1 cellular context compared by ENCODE assay signal in genomic region chr2:240820014-240820606, GRCh38.
TF ChIP-seq lines count a peak whose summit lies in the region.

TSS of gene KIF1A (minus strand) at chr2:240820219. CDS start at chr2:240797752, 22,467 bp downstream.

TF ChIP-seq in IMR-90, 13 proteins besides CTCF, POLR2A, EP300 and RAD21 (continued from another document):
- TF ChIP-seq ELK1 (IDR thresholded peaks at IDR 0.05; ENCODE audit: borderline replicate concordance, low read depth, low read length), result no peak
- no peak for TF ChIP-seq MXI1 (IDR thresholded peaks at IDR 0.05; ENCODE audit: borderline replicate concordance, low read depth, low read length)
- no peak for TF ChIP-seq SMC3 (IDR thresholded peaks at IDR 0.05; ENCODE audit: low read depth, low read length)
- no peak for TF ChIP-seq CEBPB (IDR thresholded peaks at IDR 0.05; ENCODE audit: low read depth, low read length)
- no peak for TF ChIP-seq MAZ (IDR thresholded peaks at IDR 0.05; ENCODE audit: borderline replicate concordance, low read depth, low read length)
- TF ChIP-seq RFX5 (IDR thresholded peaks at IDR 0.05; ENCODE audit: low read depth, low read length), result no peak
- TF ChIP-seq USF2 (IDR thresholded peaks at IDR 0.05; ENCODE audit: low read depth, low read length), result no peak
- no peak for TF ChIP-seq BHLHE40 (IDR thresholded peaks at IDR 0.05; ENCODE audit: low read depth, low read length)
- TF ChIP-seq MAFK (IDR thresholded peaks at IDR 0.05; ENCODE audit: low read depth, low read length), result no peak
- TF ChIP-seq FOS (IDR thresholded peaks at IDR 0.05; ENCODE audit: low read depth, low read length), result no peak
- no peak for TF ChIP-seq RCOR1 (IDR thresholded peaks at IDR 0.05; ENCODE audit: insufficient replicate concordance, low read length)
